ENCODE assay signal across 19 cellular contexts in the genomic region with DNA sequence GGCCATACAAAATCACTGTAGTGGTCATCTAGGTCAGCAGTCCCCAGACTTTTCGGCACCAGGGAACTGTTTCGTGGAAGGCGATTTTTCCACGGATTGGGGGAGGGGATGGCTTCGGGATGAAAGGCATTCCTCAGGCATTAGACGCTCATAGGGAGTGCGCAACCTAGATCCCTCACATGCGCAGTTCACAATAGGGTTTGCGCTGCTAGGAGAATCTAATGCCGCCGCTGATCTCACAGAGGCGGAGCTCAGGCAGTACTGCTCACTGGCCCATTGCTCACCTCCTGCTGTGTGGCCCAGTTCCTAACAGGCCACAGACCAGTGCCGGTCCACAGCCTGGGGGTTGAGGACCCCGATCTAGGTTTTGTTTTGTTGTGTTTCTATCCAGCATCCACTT.
DNase-seq lines count a peak whose midpoint lies in the region; ATAC-seq and TF ChIP-seq lines count a peak whose summit lies in the region.
"Had no signal": no experiment of that assay in that cellular context is flagged by ENCODE, and none has a peak within 500 bp of the region (broad histone marks: within the 10 kb centered on the region; RNA-seq: fewer than 3 reads in every experiment).

No MANE protein-coding gene starts in this region.

- ATAC-seq in WTC11 (peak; percentile 19; the same call in 1 of the 2 replicates), GM19463 (IDR thresholded peaks at IDR 0.05; ENCODE audit: unreplicated experiment) (no peak), HG03135 (IDR thresholded peaks at IDR 0.05; ENCODE audit: unreplicated experiment) (no peak)

- H3K27me3 Mint-ChIP-seq in WTC11 (ENCODE audit: low read depth) = no peaks in the 10 kb centered on the region
- H3K27me3 Mint-ChIP-seq: IgD-negative memory B cell had no signal

- TF ChIP-seq CTCF in WTC11 (IDR thresholded peaks at IDR 0.05) (no peak), testis (IDR thresholded peaks at IDR 0.05) (no peak)

- no peaks in the 10 kb centered on the region for H3K36me3 Mint-ChIP-seq in WTC11

- H3K27ac Mint-ChIP-seq in WTC11 = no peak overlapping the region
- H3K27ac Mint-ChIP-seq: IgD-negative memory B cell had no signal

- H3K4me3 Mint-ChIP-seq in WTC11 = no peak overlapping the region
- H3K4me3 Mint-ChIP-seq: IgD-negative memory B cell had no signal

- no peaks in the 10 kb centered on the region for H3K9me3 Mint-ChIP-seq in WTC11
- H3K9me3 Mint-ChIP-seq: IgD-negative memory B cell had no signal

- H3K27ac ChIP-seq in testis = no peak overlapping the region
- H3K27ac ChIP-seq: HL-60, SJSA1 had no signal

- H3K27me3 ChIP-seq in testis = no peaks in the 10 kb centered on the region
- H3K27me3 ChIP-seq: SJSA1 had no signal

- H3K4me1 ChIP-seq in ES-I3 (ENCODE audit: insufficient read depth, low read length) (peaks cover 14% of the 10 kb centered on the region), testis (no peaks in the 10 kb centered on the region)
- H3K4me1 ChIP-seq: SJSA1 had no signal

- CTCF ChIA-PET in WTC11 (lab: Charles Lee) = interaction anchor here (1.2 to 1.7 kb wide), 5 partner anchors 9 to 215 kb away, joined by 3 to 14 read pairs (median 4); no protein-coding TSS in a partner anchor

- intact Hi-C loops in testis (cut with DNase I; ENCODE audit: low total_unique reads) = no loop called here

- no peak for DNase-seq in WTC11 (ENCODE audit: low spot score)
- peak; percentile 55 for DNase-seq in islet precursor cell
- peak; percentile 21 for DNase-seq in testis
- no peak for DNase-seq in GM03348 (ENCODE audit: low spot score)
- DNase-seq: 8988T, DMS79 treated with DMSO at 0.1 percent for 48 hours, NCI-H1048, NCI-H1417, NCI-H1694, NCI-H2029 treated with DMSO at 0.1 percent for 48 hours, NCI-H526 treated with DMSO at 0.1 percent for 48 hours, Right ventricle myocardium superior, RPMI8226 had no signal

- WGBS in testis, 2 donors = 75 to 78% methylated on average over 13 to 14 of the region's 14 CpGs

- no peak for TF ChIP-seq POLR2A in testis (IDR thresholded peaks at IDR 0.05)

- H3K36me3 ChIP-seq in ES-I3 (ENCODE audit: insufficient read depth, low read length) = no peaks in the 10 kb centered on the region
- no peaks in the 10 kb centered on the region for H3K36me3 ChIP-seq in testis (ENCODE audit: low read depth, missing control alignments)
- H3K36me3 ChIP-seq: SJSA1 had no signal

- no peak overlapping the region for H3K4me3 ChIP-seq in testis
- H3K4me3 ChIP-seq: SJSA1 had no signal

- H3K9ac ChIP-seq in ES-I3 (ENCODE audit: low read depth, low read length) = peak overlapping the region; percentile 29; the same call in 1 of the 2 replicates

- H3K4me1 Mint-ChIP-seq in WTC11 = peaks cover 18% of the 10 kb centered on the region

- H3K9me3 ChIP-seq in ES-I3 (ENCODE audit: control insufficient read depth, insufficient read depth, low read length) = no peaks in the 10 kb centered on the region
- H3K9me3 ChIP-seq in testis = no peaks in the 10 kb centered on the region
- H3K9me3 ChIP-seq: SJSA1 had no signal

- POLR2A ChIA-PET in WTC11 (lab: Charles Lee) = no interaction called here

TF ChIP-seq in WTC11, 78 proteins besides CTCF, POLR2A, EP300 and RAD21:
- no peak for TF ChIP-seq ETV6 (CRISPR knock-in tag; IDR thresholded peaks at IDR 0.05)
- no peak for TF ChIP-seq RORB (CRISPR knock-in tag; IDR thresholded peaks at IDR 0.05)
- TF ChIP-seq, protein P1, sequence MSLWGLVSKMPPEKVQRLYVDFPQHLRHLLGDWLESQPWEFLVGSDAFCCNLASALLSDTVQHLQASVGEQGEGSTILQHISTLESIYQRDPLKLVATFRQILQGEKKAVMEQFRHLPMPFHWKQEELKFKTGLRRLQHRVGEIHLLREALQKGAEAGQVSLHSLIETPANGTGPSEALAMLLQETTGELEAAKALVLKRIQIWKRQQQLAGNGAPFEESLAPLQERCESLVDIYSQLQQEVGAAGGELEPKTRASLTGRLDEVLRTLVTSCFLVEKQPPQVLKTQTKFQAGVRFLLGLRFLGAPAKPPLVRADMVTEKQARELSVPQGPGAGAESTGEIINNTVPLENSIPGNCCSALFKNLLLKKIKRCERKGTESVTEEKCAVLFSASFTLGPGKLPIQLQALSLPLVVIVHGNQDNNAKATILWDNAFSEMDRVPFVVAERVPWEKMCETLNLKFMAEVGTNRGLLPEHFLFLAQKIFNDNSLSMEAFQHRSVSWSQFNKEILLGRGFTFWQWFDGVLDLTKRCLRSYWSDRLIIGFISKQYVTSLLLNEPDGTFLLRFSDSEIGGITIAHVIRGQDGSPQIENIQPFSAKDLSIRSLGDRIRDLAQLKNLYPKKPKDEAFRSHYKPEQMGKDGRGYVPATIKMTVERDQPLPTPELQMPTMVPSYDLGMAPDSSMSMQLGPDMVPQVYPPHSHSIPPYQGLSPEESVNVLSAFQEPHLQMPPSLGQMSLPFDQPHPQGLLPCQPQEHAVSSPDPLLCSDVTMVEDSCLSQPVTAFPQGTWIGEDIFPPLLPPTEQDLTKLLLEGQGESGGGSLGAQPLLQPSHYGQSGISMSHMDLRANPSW (CRISPR knock-in tag; conservative IDR thresholded peaks at IDR 0.05; ENCODE audit: low read depth) = no peak
- no peak for TF ChIP-seq IRF2 (CRISPR knock-in tag; IDR thresholded peaks at IDR 0.05; ENCODE audit: borderline replicate concordance, low read depth)
- TF ChIP-seq, protein P2, sequence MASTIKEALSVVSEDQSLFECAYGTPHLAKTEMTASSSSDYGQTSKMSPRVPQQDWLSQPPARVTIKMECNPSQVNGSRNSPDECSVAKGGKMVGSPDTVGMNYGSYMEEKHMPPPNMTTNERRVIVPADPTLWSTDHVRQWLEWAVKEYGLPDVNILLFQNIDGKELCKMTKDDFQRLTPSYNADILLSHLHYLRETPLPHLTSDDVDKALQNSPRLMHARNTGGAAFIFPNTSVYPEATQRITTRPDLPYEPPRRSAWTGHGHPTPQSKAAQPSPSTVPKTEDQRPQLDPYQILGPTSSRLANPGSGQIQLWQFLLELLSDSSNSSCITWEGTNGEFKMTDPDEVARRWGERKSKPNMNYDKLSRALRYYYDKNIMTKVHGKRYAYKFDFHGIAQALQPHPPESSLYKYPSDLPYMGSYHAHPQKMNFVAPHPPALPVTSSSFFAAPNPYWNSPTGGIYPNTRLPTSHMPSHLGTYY (CRISPR knock-in tag; IDR thresholded peaks at IDR 0.05) = no peak
- no peak for TF ChIP-seq NFATC4 (CRISPR knock-in tag; IDR thresholded peaks at IDR 0.05)
- no peak for TF ChIP-seq ZNF232 (CRISPR knock-in tag; IDR thresholded peaks at IDR 0.05)
- TF ChIP-seq MYBL2 (CRISPR knock-in tag; IDR thresholded peaks at IDR 0.05) = no peak
- no peak for TF ChIP-seq NR2C2 (CRISPR knock-in tag; IDR thresholded peaks at IDR 0.05)
- no peak for TF ChIP-seq IRF1 (CRISPR knock-in tag; IDR thresholded peaks at IDR 0.05)
- TF ChIP-seq TCF7 (CRISPR knock-in tag; IDR thresholded peaks at IDR 0.05; ENCODE audit: low read depth) = no peak
- TF ChIP-seq, protein P3, sequence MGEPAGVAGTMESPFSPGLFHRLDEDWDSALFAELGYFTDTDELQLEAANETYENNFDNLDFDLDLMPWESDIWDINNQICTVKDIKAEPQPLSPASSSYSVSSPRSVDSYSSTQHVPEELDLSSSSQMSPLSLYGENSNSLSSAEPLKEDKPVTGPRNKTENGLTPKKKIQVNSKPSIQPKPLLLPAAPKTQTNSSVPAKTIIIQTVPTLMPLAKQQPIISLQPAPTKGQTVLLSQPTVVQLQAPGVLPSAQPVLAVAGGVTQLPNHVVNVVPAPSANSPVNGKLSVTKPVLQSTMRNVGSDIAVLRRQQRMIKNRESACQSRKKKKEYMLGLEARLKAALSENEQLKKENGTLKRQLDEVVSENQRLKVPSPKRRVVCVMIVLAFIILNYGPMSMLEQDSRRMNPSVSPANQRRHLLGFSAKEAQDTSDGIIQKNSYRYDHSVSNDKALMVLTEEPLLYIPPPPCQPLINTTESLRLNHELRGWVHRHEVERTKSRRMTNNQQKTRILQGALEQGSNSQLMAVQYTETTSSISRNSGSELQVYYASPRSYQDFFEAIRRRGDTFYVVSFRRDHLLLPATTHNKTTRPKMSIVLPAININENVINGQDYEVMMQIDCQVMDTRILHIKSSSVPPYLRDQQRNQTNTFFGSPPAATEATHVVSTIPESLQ (CRISPR knock-in tag; IDR thresholded peaks at IDR 0.05) = no peak

Comparison
In these comparisons a context has a peak if more than half of its experiments do, and no peak if none do; other contexts are left out.
1. DNase-seq: peak in islet precursor cell (single experiment) and testis (single experiment); none in WTC11 (single experiment) and GM03348 (single experiment).